Comparison of ENCODE assay signal across 1 cellular context in genomic region chr7:968205-968754, GRCh38.
TF ChIP-seq lines count a peak whose summit lies in the region.

No MANE protein-coding gene starts in this region.

TF ChIP-seq in K562, 482 proteins besides CTCF, POLR2A, EP300 and RAD21:
- TF ChIP-seq ZNF212 (CRISPR knock-in tag; IDR thresholded peaks at IDR 0.05) (no peak), POLR2G (IDR thresholded peaks at IDR 0.05; ENCODE audit: low read depth, low read length) (peak; percentile 56), RBFOX2 (IDR thresholded peaks at IDR 0.05; ENCODE audit: low read depth, low read length) (peak; percentile 28; the same call in 1 of the 2 replicates)
